ENCODE assay signal across 12 cellular contexts in the genomic region with DNA sequence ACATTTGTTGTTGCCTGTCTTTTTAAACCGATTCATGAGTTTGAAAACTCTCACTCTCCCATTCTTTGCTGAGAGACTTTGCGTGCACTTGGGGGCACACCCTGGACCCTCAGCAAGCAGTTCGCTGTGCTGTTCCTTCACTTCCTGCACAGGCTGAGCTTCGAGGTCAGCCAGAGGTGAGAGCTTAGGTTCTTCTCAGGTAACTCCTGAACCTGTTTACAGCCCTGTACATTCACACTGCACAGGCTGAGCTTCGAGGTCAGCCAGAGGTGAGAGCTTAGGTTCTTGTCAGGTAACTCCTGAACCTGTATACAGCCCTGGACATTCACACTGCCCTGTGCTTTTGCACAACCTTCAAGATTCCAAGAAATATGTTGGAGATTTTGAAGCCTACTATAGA. TPM values are rescaled to one million over a fixed set of nuclear protein-coding genes. Genes with fewer than 3 reads are reported as not detected.
DNase-seq lines count a peak whose midpoint lies in the region; ATAC-seq and TF ChIP-seq lines count a peak whose summit lies in the region.
"Had no signal": no experiment of that assay in that cellular context is flagged by ENCODE, and none has a peak within 500 bp of the region (broad histone marks: within the 10 kb centered on the region; RNA-seq: fewer than 3 reads in every experiment).

No MANE protein-coding gene starts in this region.

- H3K27ac Mint-ChIP-seq in effector memory CD8-positive, alpha-beta T cell, result peak overlapping the region; percentile 90 to 95

- H3K9me3 Mint-ChIP-seq in effector memory CD8-positive, alpha-beta T cell, result no peaks in the 10 kb centered on the region

- H3K4me1 Mint-ChIP-seq in effector memory CD8-positive, alpha-beta T cell (ENCODE audit: low read depth in 2 of 2), result peaks cover 36 to 44% of the 10 kb centered on the region in 2 donors

- H3K4me3 ChIP-seq in upper lobe of right lung, result no peak overlapping the region

- H3K27me3 Mint-ChIP-seq in effector memory CD8-positive, alpha-beta T cell, result no peaks in the 10 kb centered on the region

- DNase-seq in stimulated activated naive CD4-positive, alpha-beta T cell (lab: John Stamatoyannopoulos, UW), result peak in 4 of 6 experiments; percentile 21 to 72 (median 46)
- no peak for DNase-seq in stimulated activated naive CD4-positive, alpha-beta T cell treated with Interleukin-2 at 50 U/mL for 16 hours (lab: John Stamatoyannopoulos, UW)
- DNase-seq in RPMI8226, result peak; percentile 83
- peak in 2 of 3 experiments; percentile 37 to 40 for DNase-seq in effector memory CD8-positive, alpha-beta T cell
- no peak for DNase-seq in upper lobe of right lung
- no peak for DNase-seq in NCI-H1417 (lab: John Stamatoyannopoulos, UW)

- peak overlapping the region; percentile 73 to 82 for H3K4me3 Mint-ChIP-seq in effector memory CD8-positive, alpha-beta T cell

- no peaks in the 10 kb centered on the region for H3K27me3 ChIP-seq in upper lobe of right lung

- intact Hi-C loops in upper lobe of right lung (cut with DNase I), result no loop called here

- H3K36me3 ChIP-seq in upper lobe of right lung, result no peaks in the 10 kb centered on the region

- H3K4me1 ChIP-seq in upper lobe of right lung, result peaks cover 10% of the 10 kb centered on the region

- peak; percentile 63 for ATAC-seq in effector memory CD8-positive, alpha-beta T cell (replicated peaks)
- ATAC-seq in upper lobe of right lung, result peak; percentile 52
- no peak for ATAC-seq in HG02870 (IDR thresholded peaks at IDR 0.05; ENCODE audit: unreplicated experiment)
- ATAC-seq in GM18868 (IDR thresholded peaks at IDR 0.05; ENCODE audit: unreplicated experiment), result no peak

- peaks cover 22% of the 10 kb centered on the region for H3K36me3 Mint-ChIP-seq in effector memory CD8-positive, alpha-beta T cell (ENCODE audit: insufficient read depth)

- H3K27ac ChIP-seq in upper lobe of right lung, result no peak overlapping the region
- H3K27ac ChIP-seq: C4-2B had no signal

- H3K9me3 ChIP-seq in upper lobe of right lung, result no peaks in the 10 kb centered on the region

- TF ChIP-seq CTCF in upper lobe of right lung (IDR thresholded peaks at IDR 0.05), result no peak

RNA-seq across cellular contexts. Expression of a gene that starts 9.8 kb away (rescaled TPM):
- total RNA-seq in upper lobe of right lung, result 3.4 TPM
- total RNA-seq: cerebellum, NCI-H460, renal cortical epithelial cell had no signal

RNA-seq across cellular contexts. Expression of a gene that starts 18.0 kb away (rescaled TPM):
- total RNA-seq in upper lobe of right lung, result 14.5 TPM
- total RNA-seq: NCI-H460 had no signal

Comparison
In these comparisons a context has a peak if more than half of its experiments do, and no peak if none do; other contexts are left out.
1. DNase-seq: peak in stimulated activated naive CD4-positive, alpha-beta T cell (4 of 6), RPMI8226 (single experiment) and effector memory CD8-positive, alpha-beta T cell (2 of 3); none in stimulated activated naive CD4-positive, alpha-beta T cell treated with Interleukin-2 at 50 U/mL for 16 hours (single experiment), upper lobe of right lung (single experiment) and NCI-H1417 (0 of 3).
2. ATAC-seq: peak in effector memory CD8-positive, alpha-beta T cell (single experiment) and upper lobe of right lung (single experiment); none in HG02870 (single experiment) and GM18868 (single experiment).